8 cellular contexts compared by ENCODE assay signal in genomic region chr1:31182352-31182751, GRCh38. TPM values are rescaled to one million over a fixed set of nuclear protein-coding genes. Genes with fewer than 3 reads are reported as not detected.
DNase-seq lines count a peak whose midpoint lies in the region; ATAC-seq, FAIRE-seq and TF ChIP-seq lines count a peak whose summit lies in the region.

No MANE protein-coding gene starts in this region.

- no peak for FAIRE-seq in pancreas (lab: Jason Lieb, UNC)

- intact Hi-C loops in pancreas (cut with DNase I) (loop anchor here in 2 of 3 donors (10.0 kb wide), 2 partner anchors 232 to 362 kb away; partner anchors contain the start of gene SERINC2 (in 2 of the 2)), aorta (cut with DNase I) (loop anchor here (2.0 to 10.0 kb wide), 2 partner anchors 240 to 362 kb away; no protein-coding TSS in a partner anchor)

- H3K9me3 ChIP-seq in gastroesophageal sphincter (no peaks in the 10 kb centered on the region), pancreas (no peaks in the 10 kb centered on the region), aorta (ENCODE audit: control insufficient read depth, low read length) (no peaks in the 10 kb centered on the region)

- no peak for TF ChIP-seq EP300 in gastroesophageal sphincter (IDR thresholded peaks at IDR 0.05)

- 0 to 6% methylated on average over 5 of the region's 18 CpGs for WGBS in gastroesophageal sphincter (ENCODE audit: low coverage in 1 of 2), 2 donors
- 1% methylated on average over 14 to 18 of the region's 18 CpGs for WGBS in pancreas, 2 donors
- WGBS in aorta, 2 donors, result 1% methylated on average over 18 of the region's 18 CpGs

- ATAC-seq in gastroesophageal sphincter (peak; percentile 86), pancreas (peak; percentile 86 to 91 (median 89)), aorta (ENCODE audit: low FRiP score) (peak; percentile 85), GM19035 (IDR thresholded peaks at IDR 0.05; ENCODE audit: unreplicated experiment) (no peak)

- peaks cover 6% of the 10 kb centered on the region; the same call in 1 of the 2 replicates for H3K4me1 Mint-ChIP-seq in HFFc6 (ENCODE audit: low read depth)

- H3K36me3 ChIP-seq in gastroesophageal sphincter (no peaks in the 10 kb centered on the region), pancreas (no peaks in the 10 kb centered on the region), aorta (ENCODE audit: control insufficient read depth in 1 of 2, insufficient read depth in 2 of 2, low read length in 1 of 2) (no peaks in the 10 kb centered on the region)

- H3K27me3 ChIP-seq in gastroesophageal sphincter, result peaks cover 68% of the 10 kb centered on the region
- H3K27me3 ChIP-seq in pancreas, result peaks cover 0 to 6% (median 0%) of the 10 kb centered on the region in 4 donors
- no peaks in the 10 kb centered on the region for H3K27me3 ChIP-seq in aorta (ENCODE audit: control insufficient read depth in 1 of 2, insufficient read depth in 2 of 2, low read length in 1 of 2)

- TF ChIP-seq CTCF in HFFc6 (IDR thresholded peaks at IDR 0.05) (peak; percentile 74), gastroesophageal sphincter (IDR thresholded peaks at IDR 0.05) (peak in 3 of 4 experiments; percentile 14 to 30 (median 17)), pancreas (IDR thresholded peaks at IDR 0.05) (no peak)

- no peaks in the 10 kb centered on the region for H3K9me3 Mint-ChIP-seq in HFFc6

- H3K4me3 Mint-ChIP-seq in HFFc6, result no peak overlapping the region

- TF ChIP-seq POLR2A in gastroesophageal sphincter (IDR thresholded peaks at IDR 0.05), result no peak

- no peak overlapping the region for H3K27ac Mint-ChIP-seq in HFFc6

- H3K36me3 Mint-ChIP-seq in HFFc6 (ENCODE audit: low read depth), result no peaks in the 10 kb centered on the region

- H3K4me3 ChIP-seq in gastroesophageal sphincter (peak overlapping the region in 1 of 2 donors; percentile 25), pancreas (peak overlapping the region in 3 of 4 donors; percentile 8 to 39 (median 12)), aorta (ENCODE audit: low read length in 2 of 2) (no peak overlapping the region)

- H3K27ac ChIP-seq in gastroesophageal sphincter (no peak overlapping the region), pancreas (no peak overlapping the region), aorta (ENCODE audit: low read depth in 1 of 2, low read length in 2 of 2) (no peak overlapping the region)

- peaks cover 36% of the 10 kb centered on the region for H3K27me3 Mint-ChIP-seq in HFFc6 (ENCODE audit: insufficient read depth)

- H3K4me1 ChIP-seq in gastroesophageal sphincter, result peaks cover 0 to 18% (median 12%) of the 10 kb centered on the region in 3 donors
- H3K4me1 ChIP-seq in pancreas, result peaks cover 0 to 9% (median 7%) of the 10 kb centered on the region in 3 donors
- H3K4me1 ChIP-seq in aorta (ENCODE audit: control insufficient read depth in 1 of 2, insufficient read depth in 2 of 2, low read length in 2 of 2), result no peaks in the 10 kb centered on the region

- DNase-seq in AG20443 (ENCODE audit: low spot score), result peak; percentile 85
- peak; percentile 93 for DNase-seq in HFFc6
- peak; percentile 91 for DNase-seq in RKO (ENCODE audit: low spot score)
- peak; percentile 83 for DNase-seq in activated effector memory CD4-positive, alpha-beta T cell treated with anti-CD3 and anti-CD28 coated beads, Interleukin-2, amount 50 U/mL, for 16 hours
- peak; percentile 57 to 89 (median 74) for DNase-seq in pancreas
- DNase-seq in aorta, result peak; percentile 83 to 95

RNA-seq across cellular contexts. Expression of gene NKAIN1, which starts 57.3 kb away (rescaled TPM):
- total RNA-seq in HFFc6 (2021; fragmentation: NEBNext Ultra II Directional; extraction: Animal tissue kit (Norgen Biotek cat#: 25700)), result not detected
- not detected for total RNA-seq in gastroesophageal sphincter
- under 1 TPM in 4 of 6 donors, not detected in 2; 0.12 to 0.23 (median 0.15) TPM for total RNA-seq in pancreas
- under 1 TPM; 0.27 to 0.73 TPM for polyA plus RNA-seq in pancreas
- under 1 TPM in 1 of 2 donors, not detected in 1; 0.30 TPM for total RNA-seq in aorta
- polyA plus RNA-seq in aorta, result not detected

Comparison
In these comparisons a context has a peak if more than half of its experiments do, and no peak if none do; other contexts are left out.
1. CTCF ChIP-seq: peak in HFFc6 (single experiment) and gastroesophageal sphincter (3 of 4); none in pancreas (0 of 4).
2. H3K4me3 ChIP-seq: peak in pancreas (3 of 4); none in aorta (0 of 2).
3. Peak in every context shown above with its lines, with median percentiles within 50 percentile points of each other: DNase-seq.